ENCODE assay signal across 8 cellular contexts in the genomic region with DNA sequence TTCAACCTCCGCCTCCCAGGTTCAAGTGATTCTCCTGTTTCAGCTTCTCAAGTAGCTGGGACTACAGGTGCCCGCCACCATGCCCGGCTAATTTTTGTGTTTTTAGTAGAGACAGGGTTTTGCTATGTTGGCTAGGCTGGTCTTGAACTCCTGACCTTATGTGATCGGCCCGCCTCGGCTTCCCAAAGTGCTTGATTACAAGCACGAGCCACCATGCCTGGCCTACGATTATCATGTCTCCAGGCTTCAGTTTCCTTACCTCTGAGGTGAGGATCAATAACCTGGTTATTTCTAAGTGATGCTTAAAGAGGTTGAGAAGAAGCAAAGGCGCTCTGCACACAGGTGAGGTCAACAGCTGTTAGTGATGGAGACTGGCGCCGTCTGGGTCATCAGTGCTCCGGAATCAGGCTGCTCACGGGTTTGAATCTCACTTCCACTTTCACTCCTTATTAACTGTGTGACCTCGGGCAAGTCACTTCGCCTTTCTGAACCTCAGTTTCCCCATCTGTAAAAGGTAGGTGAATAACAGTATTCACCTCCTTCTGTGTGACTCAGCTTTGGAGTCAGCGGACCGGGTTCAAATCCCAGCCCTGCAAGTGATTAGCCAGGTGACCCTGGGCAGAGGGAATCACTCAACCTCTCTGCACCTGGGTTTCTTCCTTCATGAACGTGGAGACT. TPM values are rescaled to one million over a fixed set of nuclear protein-coding genes. Genes with fewer than 3 reads are reported as not detected.
DNase-seq lines count a peak whose midpoint lies in the region; ATAC-seq and TF ChIP-seq lines count a peak whose summit lies in the region.

No MANE protein-coding gene starts in this region.

- ATAC-seq in Right ventricle myocardium inferior (no peak), GM18873 (IDR thresholded peaks at IDR 0.05; ENCODE audit: low FRiP score, unreplicated experiment) (no peak), GM18861 (IDR thresholded peaks at IDR 0.05; ENCODE audit: unreplicated experiment) (no peak)

- H3K4me1 ChIP-seq in right atrium auricular region: peaks cover 0 to 31% of the 10 kb centered on the region in 2 donors
- H3K4me1 ChIP-seq in Karpas-422 (ENCODE audit: low read length): peaks cover 34% of the 10 kb centered on the region
- H3K4me1 ChIP-seq in duodenal mucosa (ENCODE audit: control insufficient read depth in 1 of 2, insufficient read depth in 2 of 2, low read length in 2 of 2): peaks cover 13 to 28% of the 10 kb centered on the region in 2 donors

- H3K4me3 Mint-ChIP-seq in neural crest cell: peak overlapping the region; percentile 88

- H3K9me3 ChIP-seq in right atrium auricular region (no peaks in the 10 kb centered on the region), Karpas-422 (ENCODE audit: low read length) (no peaks in the 10 kb centered on the region), duodenal mucosa (ENCODE audit: control insufficient read depth in 1 of 2, low read length in 2 of 2) (no peaks in the 10 kb centered on the region)

- H3K27ac ChIP-seq in right atrium auricular region: peak overlapping the region; percentile 74 to 75
- peak overlapping the region; percentile 24; the same call in 1 of the 2 replicates for H3K27ac ChIP-seq in Karpas-422 (ENCODE audit: low read length)
- no peak overlapping the region for H3K27ac ChIP-seq in duodenal mucosa (ENCODE audit: low read depth, low read length)

- H3K27me3 ChIP-seq in right atrium auricular region (no peaks in the 10 kb centered on the region), Karpas-422 (ENCODE audit: low read length) (no peaks in the 10 kb centered on the region), duodenal mucosa (ENCODE audit: control insufficient read depth in 1 of 2, insufficient read depth in 2 of 2, low read length in 2 of 2) (no peaks in the 10 kb centered on the region)

- peak overlapping the region; percentile 76 for H3K4me2 ChIP-seq in Karpas-422 (ENCODE audit: low read depth, low read length, poor library complexity, severe bottlenecking)

- H3K36me3 Mint-ChIP-seq in neural crest cell (ENCODE audit: low read depth): no peaks in the 10 kb centered on the region

- H3K27ac Mint-ChIP-seq in neural crest cell (ENCODE audit: unreplicated experiment): no peak overlapping the region

- H3K4me3 ChIP-seq in right atrium auricular region (peak overlapping the region; percentile 68 to 86), Karpas-422 (ENCODE audit: low read length) (peak overlapping the region; percentile 70), duodenal mucosa (ENCODE audit: low read depth in 1 of 2, low read length in 2 of 2) (peak overlapping the region; percentile 77 to 82)

- H3K79me2 ChIP-seq in Karpas-422 (ENCODE audit: low read length): peaks cover 41% of the 10 kb centered on the region

- no peaks in the 10 kb centered on the region for H3K9me3 Mint-ChIP-seq in neural crest cell

- intact Hi-C loops in Right ventricle myocardium inferior (cut with DNase I): loop anchor here (5.0 kb wide), 1 partner anchor 124 kb away; no protein-coding TSS in a partner anchor

- peaks cover 6% of the 10 kb centered on the region; the same call in 1 of the 2 replicates for H4K20me1 ChIP-seq in Karpas-422 (ENCODE audit: insufficient read depth, low read depth, low read length)

- peaks cover 27% of the 10 kb centered on the region for H3K4me1 Mint-ChIP-seq in neural crest cell

- no peaks in the 10 kb centered on the region for H3K9me2 ChIP-seq in Karpas-422 (replicated peaks; ENCODE audit: insufficient read depth, low read length)

- peaks cover 2% of the 10 kb centered on the region for H3K27me3 Mint-ChIP-seq in neural crest cell (ENCODE audit: low read depth)

- DNase-seq in right atrium auricular region (ENCODE audit: low spot score) (no peak), Right ventricle myocardium inferior (ENCODE audit: missing footprints) (no peak), Karpas-422 (peak; percentile 67), neural crest cell (ENCODE audit: low read depth, low spot score) (no peak)
- no peak for DNase-seq in central memory CD4-positive, alpha-beta T cell

- peak overlapping the region; percentile 80 for H2AFZ ChIP-seq in Karpas-422 (ENCODE audit: low read length)

- H3K9ac ChIP-seq in Karpas-422 (ENCODE audit: low read length) (peak overlapping the region; percentile 74), duodenal mucosa (ENCODE audit: low read depth in 1 of 2, low read length in 2 of 2) (peak overlapping the region; percentile 65 to 69)

- TF ChIP-seq CTCF in right atrium auricular region (IDR thresholded peaks at IDR 0.05) (no peak), neural crest cell (conservative IDR thresholded peaks at IDR 0.05) (no peak)

- H3K36me3 ChIP-seq in right atrium auricular region (no peaks in the 10 kb centered on the region), Karpas-422 (ENCODE audit: insufficient read depth, low read length) (0 out of 2 replicates have a peak, but pooled peaks cover 4% of the 10 kb centered on the region), duodenal mucosa (ENCODE audit: control insufficient read depth in 1 of 2, insufficient read depth in 2 of 2, low read length in 2 of 2) (no peaks in the 10 kb centered on the region)

RNA-seq across cellular contexts. Expression of a gene that starts 0.7 kb away (rescaled TPM):
- total RNA-seq in right atrium auricular region (10 to 100 TPM; 15.2 to 27.5 TPM), Right ventricle myocardium inferior (24.5 TPM), neural crest cell (34.9 and 38.7 TPM in 2 replicates)
- total RNA-seq in Karpas-422 (2014; rRNA removed; shearing (Covaris generic); ENCODE audit: low replicate concordance): 23.6 and 28.3 TPM in 2 replicates
